ENCODE assay signal across 17 cellular contexts in genomic region chr16:12392585-12393089, GRCh38.
A peak's percentile ranks its signal among the peaks of the same experiment; 100 is the strongest.
DNase-seq lines count a peak whose midpoint lies in the region; ATAC-seq and TF ChIP-seq lines count a peak whose summit lies in the region.
"Had no signal": no experiment of that assay in that cellular context is flagged by ENCODE, and none has a peak within 500 bp of the region (broad histone marks: within the 10 kb centered on the region; RNA-seq: fewer than 3 reads in every experiment).

No MANE protein-coding gene starts in this region.

- no peak overlapping the region for H3K14ac ChIP-seq in IMR-90 (replicated peaks; ENCODE audit: low read depth, low read length)

- H3K27me3 ChIP-seq in IMR-90 (ENCODE audit: control insufficient read depth, insufficient read depth, low read length) (no peaks in the 10 kb centered on the region), ovary (no peaks in the 10 kb centered on the region)
- no peaks in the 10 kb centered on the region for H3K27me3 ChIP-seq in effector memory CD4-positive, alpha-beta T cell (replicated peaks; ENCODE audit: control insufficient read depth, insufficient read depth, low read length, poor library complexity, severe bottlenecking)
- H3K27me3 ChIP-seq: pancreas had no signal

- TF ChIP-seq POLR2A in IMR-90 (IDR thresholded peaks at IDR 0.05; ENCODE audit: low read depth, low read length) (no peak), ovary (IDR thresholded peaks at IDR 0.05) (no peak)

- BruUV-seq in IMR-90 (replicated peaks; lab: Mats Ljungman, UMichigan): no TSS peak

- H3K4me3 ChIP-seq in IMR-90 (ENCODE audit: insufficient read depth, low read depth, low read length) (no peak overlapping the region), epithelial cell of proximal tubule (ENCODE audit: low read depth, low read length) (no peak overlapping the region), ovary (no peak overlapping the region)
- no peak overlapping the region for H3K4me3 ChIP-seq in effector memory CD4-positive, alpha-beta T cell (ENCODE audit: insufficient read depth, low read depth, low read length, poor library complexity, severe bottlenecking)
- H3K4me3 ChIP-seq: pancreas, PC-9 had no signal

- peaks cover 15% of the 10 kb centered on the region for H3K9me1 ChIP-seq in IMR-90 (ENCODE audit: insufficient read depth, low read length)

- TF ChIP-seq EP300 in ovary (IDR thresholded peaks at IDR 0.05): no peak

- H4K8ac ChIP-seq in IMR-90 (ENCODE audit: low read depth in 2 of 2, low read length in 2 of 2): no peak overlapping the region

- no peak overlapping the region for H2BK15ac ChIP-seq in IMR-90 (ENCODE audit: low read depth, low read length)

- no peak overlapping the region for H2BK120ac ChIP-seq in IMR-90 (ENCODE audit: low read depth, low read length)

- POLR2A ChIA-PET in IMR-90 (lab: Charles Lee; ENCODE audit: unreplicated experiment): no interaction called here

- H2BK20ac ChIP-seq in IMR-90 (ENCODE audit: low read depth, low read length): no peak overlapping the region

- no peak overlapping the region for H3K4ac ChIP-seq in IMR-90 (ENCODE audit: low read depth, low read length)

- H3K9me3 ChIP-seq in IMR-90 (ENCODE audit: control insufficient read depth, insufficient read depth, low read length): no peaks in the 10 kb centered on the region
- no peaks in the 10 kb centered on the region for H3K9me3 ChIP-seq in ovary
- H3K9me3 ChIP-seq in effector memory CD4-positive, alpha-beta T cell (ENCODE audit: control insufficient read depth, low read length): no peaks in the 10 kb centered on the region
- H3K9me3 ChIP-seq: pancreas had no signal

- H4K91ac ChIP-seq in IMR-90 (ENCODE audit: insufficient read depth, low read depth, low read length): no peak overlapping the region

- H3K79me1 ChIP-seq in IMR-90 (ENCODE audit: low read depth in 1 of 2, low read length in 2 of 2): no peaks in the 10 kb centered on the region

- H4K5ac ChIP-seq in IMR-90 (ENCODE audit: low read depth, low read length): no peak overlapping the region

- H3K27ac ChIP-seq in IMR-90 (ENCODE audit: insufficient read depth, low read length): no peak overlapping the region
- H3K27ac ChIP-seq in ovary: peak overlapping the region in 1 of 2 donors; percentile 33
- no peak overlapping the region for H3K27ac ChIP-seq in effector memory CD4-positive, alpha-beta T cell (ENCODE audit: insufficient read depth, low read length, poor library complexity, severe bottlenecking)
- H3K27ac ChIP-seq: pancreas, PC-9 had no signal

- no peaks in the 10 kb centered on the region for H3K36me3 ChIP-seq in IMR-90 (ENCODE audit: control insufficient read depth, insufficient read depth, low read length)
- no peaks in the 10 kb centered on the region for H3K36me3 ChIP-seq in ovary
- H3K36me3 ChIP-seq in effector memory CD4-positive, alpha-beta T cell (ENCODE audit: control insufficient read depth, insufficient read depth, low read length): no peaks in the 10 kb centered on the region
- H3K36me3 ChIP-seq: pancreas had no signal

- H2AK9ac ChIP-seq in IMR-90 (replicated peaks; ENCODE audit: low read depth, low read length, poor library complexity): no peak overlapping the region

- H3K9ac ChIP-seq in IMR-90 (ENCODE audit: low read depth, low read length): no peak overlapping the region

- CTCF ChIA-PET in IMR-90 (lab: Yijun Ruan, JAX): interaction anchor here (0.6 to 2.4 kb wide), 3 partner anchors 10 to 107 kb away, joined by 3 to 6 read pairs (median 3); no protein-coding TSS in a partner anchor

- peaks cover 9% of the 10 kb centered on the region for H3K4me1 ChIP-seq in IMR-90 (ENCODE audit: control insufficient read depth, insufficient read depth, low read length)
- peaks cover 7% of the 10 kb centered on the region for H3K4me1 ChIP-seq in ovary (ENCODE audit: insufficient read depth)
- H3K4me1 ChIP-seq in effector memory CD4-positive, alpha-beta T cell (ENCODE audit: control insufficient read depth, insufficient read depth, low read length, poor library complexity, severe bottlenecking): no peaks in the 10 kb centered on the region
- H3K4me1 ChIP-seq: pancreas had no signal

- DNase-seq in AG09319 (ENCODE audit: extremely low read depth, low read depth): no peak
- no peak for DNase-seq in IMR-90
- DNase-seq in epithelial cell of proximal tubule (ENCODE audit: low read depth): peak; percentile 55
- DNase-seq in ovary: peak in 4 of 5 donors; percentile 41 to 71 (median 48)
- DNase-seq in NCI-H2081 (lab: John Stamatoyannopoulos, UW): no peak
- DNase-seq in effector memory CD4-positive, alpha-beta T cell: no peak
- no peak for DNase-seq in middle frontal gyrus (ENCODE audit: extremely low spot score, low spot score)
- DNase-seq: activated CD4-positive, alpha-beta memory T cell treated with anti-CD3 and anti-CD28 coated beads for 36 hours; activated effector memory CD4-positive, alpha-beta T cell treated with anti-CD3 and anti-CD28 coated beads, Interleukin-2, amount 50 U/mL, for 16 hours; DMS79 treated with DMSO at 0.1 percent for 48 hours; mesendoderm; NCI-H446; pancreas; PC-9; stimulated activated CD4-positive, alpha-beta T cell treated with anti-CD3 and anti-CD28 coated beads, Interleukin-2, amount 100 ng/mL, for 24 hours; T-helper 17 cell had no signal

- no peak overlapping the region for H3K56ac ChIP-seq in IMR-90 (ENCODE audit: extremely low read depth, insufficient read depth, low read length)

- TF ChIP-seq RAD21 in IMR-90 (IDR thresholded peaks at IDR 0.05; ENCODE audit: low read length): no peak

- H2AK5ac ChIP-seq in IMR-90 (ENCODE audit: low read depth, low read length): no peak overlapping the region

- peaks cover 11% of the 10 kb centered on the region; the same call in 1 of the 2 replicates for H4K20me1 ChIP-seq in IMR-90 (ENCODE audit: insufficient read depth, low read length)

- TF ChIP-seq CTCF in AG09319 (IDR thresholded peaks at IDR 0.05; ENCODE audit: low read depth, low read length) (peak; percentile 26), IMR-90 (conservative IDR thresholded peaks at IDR 0.05; ENCODE audit: low read depth, low read length) (0 out of 2 replicates have a peak, but pooled peaks have one; percentile 7), epithelial cell of proximal tubule (conservative IDR thresholded peaks at IDR 0.05; ENCODE audit: low read depth, low read length) (peak; percentile 42), ovary (IDR thresholded peaks at IDR 0.05) (peak in 1 of 3 donors; percentile 68)

- H3K23ac ChIP-seq in IMR-90 (ENCODE audit: low read depth, low read length): no peak overlapping the region

- intact Hi-C loops in IMR-90 (cut with micrococcal nuclease): loop anchor here (5.0 to 10.0 kb wide), 2 partner anchors 160 to 298 kb away; no protein-coding TSS in a partner anchor
- intact Hi-C loops in ovary (cut with DNase I): no loop called here

- no peak overlapping the region for H2BK5ac ChIP-seq in IMR-90 (ENCODE audit: low read depth, low read length, poor library complexity, severe bottlenecking)

- in situ Hi-C loops in IMR-90 (cut with MboI; ENCODE audit: low sequenced_read_pairs): no loop called here

- no peak overlapping the region for H3K4me2 ChIP-seq in IMR-90 (ENCODE audit: low read depth, low read length)
- H3K4me2 ChIP-seq: PC-9 had no signal

- no peak for ATAC-seq in IMR-90 (ENCODE audit: low read depth)
- no peak for ATAC-seq in GM21360 (IDR thresholded peaks at IDR 0.05; ENCODE audit: unreplicated experiment)
- ATAC-seq: pancreas, T-helper 17 cell had no signal

- no peak overlapping the region for H3K18ac ChIP-seq in IMR-90 (ENCODE audit: low read depth, low read length)

- 67% methylated on average over 1 of the region's 2 CpGs; no CpG with 5 or more reads in 1 of the 2 experiments for WGBS in IMR-90 (ENCODE audit: extremely low coverage in 2 of 2, insufficient read length in 1 of 2), 2 experiments
- 13 to 26% (median 20%) methylated on average over 2 of the region's 2 CpGs for WGBS in ovary, 3 donors

- dilution Hi-C loops in IMR-90 (cut with HindIII; ENCODE audit: low sequenced_read_pairs, unreplicated experiment): no loop called here

- H2AFZ ChIP-seq in IMR-90 (replicated peaks; ENCODE audit: low read length, poor library complexity): no peak overlapping the region
- H2AFZ ChIP-seq: PC-9 had no signal

TF ChIP-seq in IMR-90, 13 proteins besides CTCF, POLR2A, EP300 and RAD21:
- TF ChIP-seq RFX5 (IDR thresholded peaks at IDR 0.05; ENCODE audit: low read depth, low read length) (no peak), RCOR1 (IDR thresholded peaks at IDR 0.05; ENCODE audit: insufficient replicate concordance, low read length) (no peak), FOS (IDR thresholded peaks at IDR 0.05; ENCODE audit: low read depth, low read length) (no peak), MAFK (IDR thresholded peaks at IDR 0.05; ENCODE audit: low read depth, low read length) (no peak), USF2 (IDR thresholded peaks at IDR 0.05; ENCODE audit: low read depth, low read length) (no peak), MAZ (IDR thresholded peaks at IDR 0.05; ENCODE audit: borderline replicate concordance, low read depth, low read length) (no peak), BHLHE40 (IDR thresholded peaks at IDR 0.05; ENCODE audit: low read depth, low read length) (no peak), NFE2L2 (IDR thresholded peaks at IDR 0.05; ENCODE audit: low read depth, low read length) (no peak), MXI1 (IDR thresholded peaks at IDR 0.05; ENCODE audit: borderline replicate concordance, low read depth, low read length) (no peak), CEBPB (IDR thresholded peaks at IDR 0.05; ENCODE audit: low read depth, low read length) (no peak), SMC3 (IDR thresholded peaks at IDR 0.05; ENCODE audit: low read depth, low read length) (no peak), ELK1 (IDR thresholded peaks at IDR 0.05; ENCODE audit: borderline replicate concordance, low read depth, low read length) (no peak), CHD1 (IDR thresholded peaks at IDR 0.05; ENCODE audit: low read depth, low read length) (no peak)
TF ChIP-seq in IMR-90: peak in this region for 0.

Comparison
In these comparisons a context has a peak if more than half of its experiments do, and no peak if none do; other contexts are left out.
1. DNase-seq: peak in epithelial cell of proximal tubule (single experiment) and ovary (4 of 5); none in AG09319 (single experiment), IMR-90 (single experiment), NCI-H2081 (0 of 2), effector memory CD4-positive, alpha-beta T cell (0 of 3) and middle frontal gyrus (single experiment).